2 cellular contexts compared by ENCODE assay signal in genomic region chr2:68074050-68074449, GRCh38.
TF ChIP-seq lines count a peak whose summit lies in the region.

No MANE protein-coding gene starts in this region.

TF ChIP-seq in HepG2, 621 proteins besides CTCF, POLR2A, EP300 and RAD21:
- TF ChIP-seq EZH2 (conservative IDR thresholded peaks at IDR 0.05; ENCODE audit: low read depth, low read length) (no peak), ZNF431 (CRISPR knock-in tag; IDR thresholded peaks at IDR 0.05; ENCODE audit: borderline replicate concordance, low read depth) (peak; percentile 39; the same call in 1 of the 2 replicates)

TF ChIP-seq in K562, 482 proteins besides CTCF, POLR2A, EP300 and RAD21:
- TF ChIP-seq, protein P1, sequence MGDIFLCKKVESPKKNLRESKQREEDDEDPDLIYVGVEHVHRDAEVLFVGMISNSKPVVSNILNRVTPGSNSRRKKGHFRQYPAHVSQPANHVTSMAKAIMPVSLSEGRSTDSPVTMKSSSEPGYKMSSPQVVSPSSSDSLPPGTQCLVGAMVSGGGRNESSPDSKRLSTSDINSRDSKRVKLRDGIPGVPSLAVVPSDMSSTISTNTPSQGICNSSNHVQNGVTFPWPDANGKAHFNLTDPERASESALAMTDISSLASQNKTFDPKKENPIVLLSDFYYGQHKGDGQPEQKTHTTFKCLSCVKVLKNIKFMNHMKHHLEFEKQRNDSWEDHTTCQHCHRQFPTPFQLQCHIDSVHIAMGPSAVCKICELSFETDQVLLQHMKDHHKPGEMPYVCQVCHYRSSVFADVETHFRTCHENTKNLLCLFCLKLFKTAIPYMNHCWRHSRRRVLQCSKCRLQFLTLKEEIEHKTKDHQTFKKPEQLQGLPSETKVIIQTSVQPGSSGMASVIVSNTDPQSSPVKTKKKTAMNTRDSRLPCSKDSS (IDR thresholded peaks at IDR 0.05; ENCODE audit: low read depth, partially characterized antibody) = peak; percentile 53
- no peak for TF ChIP-seq PPARD (CRISPR knock-in tag; IDR thresholded peaks at IDR 0.05)
- TF ChIP-seq RFX5 (IDR thresholded peaks at IDR 0.05; ENCODE audit: low read depth, low read length) = no peak
- TF ChIP-seq HNRNPUL1 (IDR thresholded peaks at IDR 0.05; ENCODE audit: low read length) = no peak
- TF ChIP-seq ASH1L (IDR thresholded peaks at IDR 0.05; ENCODE audit: borderline replicate concordance, low read depth, partially characterized antibody) = no peak
- TF ChIP-seq HNRNPK (IDR thresholded peaks at IDR 0.05; ENCODE audit: low read depth, low read length, poor library complexity, severe bottlenecking) = no peak
- TF ChIP-seq CBX3 (IDR thresholded peaks at IDR 0.05; ENCODE audit: borderline replicate concordance in 1 of 2, low read length in 2 of 2) = peak in 1 of 2 experiments; percentile 75; a peak in 1 of 3 replicates
- no peak for TF ChIP-seq RBM34 (IDR thresholded peaks at IDR 0.05; ENCODE audit: borderline replicate concordance, insufficient read depth, low read length)
- no peak for TF ChIP-seq PRMT5 (CRISPR knock-in tag; IDR thresholded peaks at IDR 0.05)
- no peak for TF ChIP-seq SRF (CRISPR knock-in tag; IDR thresholded peaks at IDR 0.05)
- no peak for TF ChIP-seq ZNF785 (CRISPR knock-in tag; IDR thresholded peaks at IDR 0.05)
- TF ChIP-seq ZNF431 (CRISPR knock-in tag; IDR thresholded peaks at IDR 0.05) = peak; percentile 95
- no peak for TF ChIP-seq POLR2G (IDR thresholded peaks at IDR 0.05; ENCODE audit: low read depth, low read length)
- TF ChIP-seq, protein P2, sequence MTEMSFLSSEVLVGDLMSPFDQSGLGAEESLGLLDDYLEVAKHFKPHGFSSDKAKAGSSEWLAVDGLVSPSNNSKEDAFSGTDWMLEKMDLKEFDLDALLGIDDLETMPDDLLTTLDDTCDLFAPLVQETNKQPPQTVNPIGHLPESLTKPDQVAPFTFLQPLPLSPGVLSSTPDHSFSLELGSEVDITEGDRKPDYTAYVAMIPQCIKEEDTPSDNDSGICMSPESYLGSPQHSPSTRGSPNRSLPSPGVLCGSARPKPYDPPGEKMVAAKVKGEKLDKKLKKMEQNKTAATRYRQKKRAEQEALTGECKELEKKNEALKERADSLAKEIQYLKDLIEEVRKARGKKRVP (CRISPR knock-in tag; IDR thresholded peaks at IDR 0.05) = no peak
- no peak for TF ChIP-seq ZNF668 (CRISPR knock-in tag; IDR thresholded peaks at IDR 0.05)
- TF ChIP-seq PTBP1 (IDR thresholded peaks at IDR 0.05; ENCODE audit: low read depth, low read length) = no peak
